ENCODE assay signal across 1 cellular context in genomic region chr12:7933255-7933726, GRCh38.
A peak's percentile ranks its signal among the peaks of the same experiment; 100 is the strongest.
TF ChIP-seq lines count a peak whose summit lies in the region.

No MANE protein-coding gene starts in this region.

TF ChIP-seq in K562, 482 proteins besides CTCF, POLR2A, EP300 and RAD21 (continued from another document and continues in another):
- TF ChIP-seq ZBTB40 (IDR thresholded peaks at IDR 0.05) (0 out of 2 replicates have a peak, but pooled peaks have one; percentile 19), ZBTB40 (CRISPR knock-in tag; IDR thresholded peaks at IDR 0.05) (no peak), ID3 (CRISPR knock-in tag; IDR thresholded peaks at IDR 0.05) (no peak), ID3 (tag; IDR thresholded peaks at IDR 0.05) (peak; percentile 35; the same call in 1 of the 2 replicates), HOXB6 (CRISPR knock-in tag; IDR thresholded peaks at IDR 0.05; ENCODE audit: borderline replicate concordance) (no peak), MTF1 (CRISPR knock-in tag; IDR thresholded peaks at IDR 0.05; ENCODE audit: borderline replicate concordance) (no peak), HCFC1 (IDR thresholded peaks at IDR 0.05; ENCODE audit: low read depth, low read length) (0 out of 2 replicates have a peak, but pooled peaks have one; percentile 15), TCF3 (CRISPR knock-in tag; IDR thresholded peaks at IDR 0.05) (no peak), GABPA (tag; conservative IDR thresholded peaks at IDR 0.05; ENCODE audit: low read depth) (peak; percentile 64; the same call in 1 of the 2 replicates), EGR1 (conservative IDR thresholded peaks at IDR 0.05) (peak; percentile 55), SMC3 (conservative IDR thresholded peaks at IDR 0.05; ENCODE audit: insufficient read depth, low read depth, low read length) (peak; percentile 55), HNRNPH1 (optimal IDR thresholded peaks at IDR 0.05; ENCODE audit: low read depth, low read length) (no peak), RCOR1 (IDR thresholded peaks at IDR 0.05; ENCODE audit: borderline replicate concordance in 1 of 2, low read depth in 2 of 2, low read length in 2 of 2) (peak in 1 of 2 experiments; percentile 79; a peak in 1 of 4 replicates), ZFPM2 (CRISPR knock-in tag; IDR thresholded peaks at IDR 0.05) (no peak), DEAF1 (CRISPR knock-in tag; IDR thresholded peaks at IDR 0.05) (0 out of 2 replicates have a peak, but pooled peaks have one; percentile 24), TCF7L2 (IDR thresholded peaks at IDR 0.05; ENCODE audit: low read depth, low read length) (no peak), JUND (IDR thresholded peaks at IDR 0.05; ENCODE audit: borderline replicate concordance, low read depth, low read length) (peak; percentile 36; the same call in 1 of the 2 replicates), JUND (tag; IDR thresholded peaks at IDR 0.05; ENCODE audit: borderline replicate concordance, low read depth, low read length) (no peak), ZNF197 (CRISPR knock-in tag; IDR thresholded peaks at IDR 0.05; ENCODE audit: low read depth) (no peak), HMBOX1 (IDR thresholded peaks at IDR 0.05) (peak; percentile 79), POLR2G (IDR thresholded peaks at IDR 0.05; ENCODE audit: low read depth, low read length) (peak; percentile 43; the same call in 1 of the 2 replicates), CCAR2 (IDR thresholded peaks at IDR 0.05; ENCODE audit: low read depth, low read length) (no peak), RBFOX2 (IDR thresholded peaks at IDR 0.05; ENCODE audit: low read depth, low read length) (peak; percentile 50), NFE2L1 (tag; IDR thresholded peaks at IDR 0.05; ENCODE audit: borderline replicate concordance, low read depth) (no peak), MIER1 (IDR thresholded peaks at IDR 0.05; ENCODE audit: low read depth) (no peak), CTCFL (IDR thresholded peaks at IDR 0.05; ENCODE audit: borderline replicate concordance, insufficient read depth, low read depth, low read length, poor library complexity, severe bottlenecking) (peak; percentile 33), LCOR (CRISPR knock-in tag; IDR thresholded peaks at IDR 0.05) (0 out of 2 replicates have a peak, but pooled peaks have one; percentile 11), POLR3A (IDR thresholded peaks at IDR 0.05; ENCODE audit: borderline replicate concordance, extremely low read depth, insufficient read depth, insufficient read length) (no peak), PREB (CRISPR knock-in tag; IDR thresholded peaks at IDR 0.05) (no peak), GABPB1 (CRISPR knock-in tag; IDR thresholded peaks at IDR 0.05) (peak; percentile 42; the same call in 1 of the 2 replicates), CREB1 (IDR thresholded peaks at IDR 0.05) (peak; percentile 49), CREB1 (CRISPR knock-in tag; IDR thresholded peaks at IDR 0.05) (no peak), ETV5 (CRISPR knock-in tag; IDR thresholded peaks at IDR 0.05; ENCODE audit: low read depth) (peak; percentile 33; the same call in 1 of the 2 replicates), PURB (CRISPR knock-in tag; IDR thresholded peaks at IDR 0.05; ENCODE audit: low read depth) (no peak), MAZ (CRISPR knock-in tag; conservative IDR thresholded peaks at IDR 0.05 in 1 of 2, IDR thresholded peaks at IDR 0.05 in 1 of 2) (peak in 1 of 2 experiments; percentile 31; a peak in 1 of 4 replicates), CTBP1 (IDR thresholded peaks at IDR 0.05; ENCODE audit: borderline replicate concordance) (peak; percentile 47; the same call in 1 of the 2 replicates), CREM (IDR thresholded peaks at IDR 0.05; ENCODE audit: low read depth) (peak; percentile 83), ZNF592 (IDR thresholded peaks at IDR 0.05) (peak; percentile 52; the same call in 1 of the 2 replicates)
